20 cellular contexts compared by ENCODE assay signal in the genomic region with DNA sequence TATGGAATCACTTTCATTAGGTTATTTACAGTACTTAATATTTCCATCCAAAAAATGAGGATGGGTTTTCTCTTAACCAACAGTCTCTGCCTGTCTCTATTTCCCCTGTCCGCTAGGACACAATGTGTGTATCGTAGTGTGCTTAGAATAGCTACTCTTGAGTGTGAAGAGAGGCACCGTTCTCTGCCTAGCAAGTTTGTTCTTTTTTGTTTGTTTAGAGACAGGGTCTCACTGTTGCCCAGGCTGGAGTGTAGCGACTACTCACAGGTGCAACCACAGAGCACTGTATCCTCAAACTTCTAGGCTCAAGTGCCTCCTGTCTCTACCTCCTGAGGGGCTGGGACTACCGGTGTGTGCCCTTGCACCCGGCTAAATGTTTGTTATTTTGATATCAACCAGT.
"Had no signal": no experiment of that assay in that cellular context is flagged by ENCODE, and none has a peak within 500 bp of the region (broad histone marks: within the 10 kb centered on the region; RNA-seq: fewer than 3 reads in every experiment).

No MANE protein-coding gene starts in this region.

- H3K27ac ChIP-seq: body of pancreas, colonic mucosa, foreskin keratinocyte, tibial nerve, vagina had no signal

- H3K36me3 ChIP-seq: colonic mucosa had no signal

- H3K27me3 ChIP-seq: body of pancreas, colonic mucosa, foreskin keratinocyte, tibial nerve, vagina had no signal

- H3K4me1 ChIP-seq: body of pancreas, colonic mucosa, foreskin keratinocyte, tibial nerve, vagina had no signal

- ATAC-seq: activated CD8-positive, alpha-beta T cell treated with anti-CD3 and anti-CD28 coated beads for 36 hours; activated T-helper 17 cell treated with anti-CD3 and anti-CD28 coated beads, Interleukin-2, amount 50 U/mL, for 72 hours; body of pancreas; foreskin keratinocyte had no signal

- DNase-seq: activated CD4-positive, alpha-beta T cell treated with anti-CD3 and anti-CD28 coated beads for 48 hours; activated CD4-positive, CD25-positive, alpha-beta regulatory T cell; activated CD8-positive, alpha-beta T cell treated with anti-CD3 and anti-CD28 coated beads for 36 hours; activated naive CD4-positive, alpha-beta T cell; activated T-cell treated with anti-CD3 and anti-CD28 coated beads, Interleukin-2, amount 50 U/mL, for 1 hour; body of pancreas; central memory CD4-positive, alpha-beta T cell; colonic mucosa; endodermal cell; foreskin keratinocyte; hypothalamus; islet precursor cell; mammary epithelial cell; midbrain; nucleus accumbens; stimulated activated CD4-positive, alpha-beta T cell treated with anti-CD3 and anti-CD28 coated beads, Interleukin-1b, Interleukin-23, amount 100 ng/mL, for 48 hours; stimulated activated naive CD4-positive, alpha-beta T cell treated with Interleukin-2 at 50 U/mL for 16 hours had no signal

- H3K9me3 ChIP-seq: body of pancreas, colonic mucosa, tibial nerve, vagina had no signal

- H3K4me3 ChIP-seq: body of pancreas, colonic mucosa, tibial nerve, vagina had no signal
